18 cellular contexts compared by ENCODE assay signal in the genomic region with DNA sequence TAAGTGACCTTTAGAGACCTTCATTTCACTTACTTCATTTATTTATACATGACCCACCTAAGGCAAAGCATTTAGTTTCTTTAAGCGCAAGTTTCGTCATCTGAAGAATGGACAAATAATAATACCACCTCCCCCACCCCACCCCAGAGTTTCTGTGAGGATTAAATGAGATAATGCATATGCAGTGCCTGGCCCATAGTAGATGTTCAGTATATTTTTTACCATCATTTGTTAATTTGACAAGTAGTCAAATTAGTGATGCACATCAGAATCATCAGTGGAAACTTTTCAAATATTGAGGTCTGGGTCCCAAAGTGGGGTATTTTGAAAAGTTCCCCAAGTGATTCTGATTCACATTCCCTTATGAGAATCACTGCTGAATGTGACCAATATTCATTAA.
DNase-seq lines count a peak whose midpoint lies in the region; ATAC-seq and TF ChIP-seq lines count a peak whose summit lies in the region.
"Had no signal": no experiment of that assay in that cellular context is flagged by ENCODE, and none has a peak within 500 bp of the region (broad histone marks: within the 10 kb centered on the region; RNA-seq: fewer than 3 reads in every experiment).

No MANE protein-coding gene starts in this region.

- ATAC-seq in natural killer cell treated with Interleukin-12 subunit alpha and Interleukin-12 subunit beta and Interleukin-15 and Interleukin-18, amount 100 ng/mL, for 72 hours = no peak
- ATAC-seq in natural killer cell (no peak), naive B cell (ENCODE audit: low read depth in 2 of 2) (no peak), GM19467 (IDR thresholded peaks at IDR 0.05; ENCODE audit: unreplicated experiment) (no peak), left colon (no peak), HG03025 (IDR thresholded peaks at IDR 0.05; ENCODE audit: low FRiP score, unreplicated experiment) (no peak)
- ATAC-seq: Right ventricle myocardium inferior had no signal

- no TSS peak for BruUV-seq in OCI-LY7 (replicated peaks; lab: Mats Ljungman, UMichigan)

- H2AFZ ChIP-seq in OCI-LY7 (ENCODE audit: low read length) = peak overlapping the region; percentile 96; the same call in 1 of the 2 replicates

- H3K4me2 ChIP-seq in OCI-LY7 (ENCODE audit: low read length) = peak overlapping the region; percentile 56

- peaks cover 0 to 7% of the 10 kb centered on the region in 2 donors for H3K27me3 Mint-ChIP-seq in natural killer cell treated with Interleukin-12 subunit alpha and Interleukin-12 subunit beta and Interleukin-15 and Interleukin-18, amount 100 ng/mL, for 72 hours
- peaks cover 0 to 4% of the 10 kb centered on the region in 2 donors for H3K27me3 Mint-ChIP-seq in natural killer cell (ENCODE audit: low read depth in 2 of 2)
- no peaks in the 10 kb centered on the region for H3K27me3 Mint-ChIP-seq in naive B cell
- peaks cover 3% of the 10 kb centered on the region for H3K27me3 Mint-ChIP-seq in activated CD4-positive, alpha-beta T cell treated with anti-CD3 and anti-CD28 coated beads, Interleukin-2, amount 10 ng/mL, durations not matched to agents 24 days and 14 days
- H3K27me3 Mint-ChIP-seq: CD8-positive, alpha-beta memory T cell had no signal

- H3K4me3 Mint-ChIP-seq in natural killer cell treated with Interleukin-12 subunit alpha and Interleukin-12 subunit beta and Interleukin-15 and Interleukin-18, amount 100 ng/mL, for 72 hours = peak overlapping the region; percentile 43
- H3K4me3 Mint-ChIP-seq in natural killer cell = no peak overlapping the region
- peak overlapping the region in 6 of 8 donors; percentile 12 to 59 (median 42) for H3K4me3 Mint-ChIP-seq in naive B cell
- no peak overlapping the region for H3K4me3 Mint-ChIP-seq in activated CD4-positive, alpha-beta T cell treated with anti-CD3 and anti-CD28 coated beads, Interleukin-2, amount 10 ng/mL, durations not matched to agents 24 days and 14 days
- H3K4me3 Mint-ChIP-seq: CD8-positive, alpha-beta memory T cell had no signal

- CTCF ChIA-PET in OCI-LY7 (lab: Charles Lee; ENCODE audit: unreplicated experiment) = interaction anchor here (1.0 to 1.8 kb wide), 5 partner anchors 13 to 285 kb away, joined by 3 to 8 read pairs (median 5); no protein-coding TSS in a partner anchor

- no peaks in the 10 kb centered on the region for H4K20me1 ChIP-seq in OCI-LY7 (ENCODE audit: insufficient read depth, low read length)

- no peaks in the 10 kb centered on the region for H3K9me3 Mint-ChIP-seq in natural killer cell treated with Interleukin-12 subunit alpha and Interleukin-12 subunit beta and Interleukin-15 and Interleukin-18, amount 100 ng/mL, for 72 hours
- no peaks in the 10 kb centered on the region for H3K9me3 Mint-ChIP-seq in natural killer cell
- H3K9me3 Mint-ChIP-seq in naive B cell = no peaks in the 10 kb centered on the region
- peaks cover 13% of the 10 kb centered on the region for H3K9me3 Mint-ChIP-seq in activated CD4-positive, alpha-beta T cell treated with anti-CD3 and anti-CD28 coated beads, Interleukin-2, amount 10 ng/mL, durations not matched to agents 24 days and 14 days
- H3K9me3 Mint-ChIP-seq: CD8-positive, alpha-beta memory T cell had no signal

- H3K79me2 ChIP-seq in OCI-LY7 (ENCODE audit: insufficient read depth, low read depth, low read length) = no peaks in the 10 kb centered on the region

- peaks cover 14% of the 10 kb centered on the region for H3K9me3 ChIP-seq in OCI-LY7 (ENCODE audit: low read length)
- H3K9me3 ChIP-seq: BE2C, Peyer's patch had no signal

- H3K27ac ChIP-seq in OCI-LY7 (ENCODE audit: low read depth, low read length, poor library complexity, severe bottlenecking) = peak overlapping the region; percentile 96
- H3K27ac ChIP-seq: 22Rv1 had no signal

- H3K4me1 Mint-ChIP-seq in natural killer cell treated with Interleukin-12 subunit alpha and Interleukin-12 subunit beta and Interleukin-15 and Interleukin-18, amount 100 ng/mL, for 72 hours (ENCODE audit: low read depth in 2 of 2) = peaks cover 13 to 20% of the 10 kb centered on the region in 2 donors
- H3K4me1 Mint-ChIP-seq in natural killer cell (peaks cover 12 to 13% of the 10 kb centered on the region in 2 donors), naive B cell (peaks cover 54 to 74% (median 61%) of the 10 kb centered on the region in 3 donors)
- peaks cover 26% of the 10 kb centered on the region for H3K4me1 Mint-ChIP-seq in activated CD4-positive, alpha-beta T cell treated with anti-CD3 and anti-CD28 coated beads, Interleukin-2, amount 10 ng/mL, durations not matched to agents 24 days and 14 days

- POLR2A ChIA-PET in OCI-LY7 (lab: Charles Lee) = interaction anchor here (0.7 to 4.5 kb wide), 21 partner anchors 12 to 281 kb away, joined by 3 to 56 read pairs (median 5); a partner anchor contains a TSS

- peak overlapping the region; percentile 16 to 20 for H3K27ac Mint-ChIP-seq in natural killer cell treated with Interleukin-12 subunit alpha and Interleukin-12 subunit beta and Interleukin-15 and Interleukin-18, amount 100 ng/mL, for 72 hours
- H3K27ac Mint-ChIP-seq in natural killer cell (no peak overlapping the region), naive B cell (peak overlapping the region in 4 of 6 donors; percentile 45 to 94 (median 66))
- H3K27ac Mint-ChIP-seq in activated CD4-positive, alpha-beta T cell treated with anti-CD3 and anti-CD28 coated beads, Interleukin-2, amount 10 ng/mL, durations not matched to agents 24 days and 14 days = no peak overlapping the region

- no peaks in the 10 kb centered on the region for H3K9me2 ChIP-seq in OCI-LY7 (ENCODE audit: insufficient read depth, low read length)

- H3K4me3 ChIP-seq in OCI-LY7 (ENCODE audit: low read depth, low read length, poor library complexity, severe bottlenecking) = peak overlapping the region; percentile 31
- H3K4me3 ChIP-seq: Peyer's patch had no signal

- H3K36me3 ChIP-seq in OCI-LY7 (ENCODE audit: insufficient read depth, low read length) = peaks cover 13% of the 10 kb centered on the region
- H3K36me3 ChIP-seq: BE2C, Peyer's patch had no signal

- no peak for TF ChIP-seq CTCF in natural killer cell (IDR thresholded peaks at IDR 0.05)
- TF ChIP-seq CTCF in OCI-LY7 (conservative IDR thresholded peaks at IDR 0.05; ENCODE audit: low read length) = no peak

- peaks cover 86% of the 10 kb centered on the region for H3K4me1 ChIP-seq in OCI-LY7 (ENCODE audit: insufficient read depth, low read length, poor library complexity, severe bottlenecking)
- H3K4me1 ChIP-seq: BE2C had no signal

- DNase-seq in natural killer cell treated with Interleukin-12 subunit alpha and Interleukin-12 subunit beta and Interleukin-15 and Interleukin-18, amount 100 ng/mL, for 72 hours (ENCODE audit: low spot score) = no peak
- DNase-seq in natural killer cell = no peak
- no peak for DNase-seq in OCI-LY7 (ENCODE audit: low spot score)
- DNase-seq in naive B cell = no peak
- DNase-seq in left colon = no peak
- no peak for DNase-seq in activated CD4-positive, alpha-beta T cell treated with anti-CD3 and anti-CD28 coated beads, Interleukin-2, amount 10 ng/mL, durations not matched to agents 24 days and 14 days
- DNase-seq: BE2C; CD8-positive, alpha-beta memory T cell; GF-D8; MV-4-11; NCI-H1417 treated with DMSO at 0.1 percent for 48 hours; NCI-H2029; NCI-H510A; Peyer's patch had no signal

- no peaks in the 10 kb centered on the region for H3K36me3 Mint-ChIP-seq in natural killer cell treated with Interleukin-12 subunit alpha and Interleukin-12 subunit beta and Interleukin-15 and Interleukin-18, amount 100 ng/mL, for 72 hours
- no peaks in the 10 kb centered on the region for H3K36me3 Mint-ChIP-seq in natural killer cell
- H3K36me3 Mint-ChIP-seq in naive B cell = no peaks in the 10 kb centered on the region
- H3K36me3 Mint-ChIP-seq in activated CD4-positive, alpha-beta T cell treated with anti-CD3 and anti-CD28 coated beads, Interleukin-2, amount 10 ng/mL, durations not matched to agents 24 days and 14 days (ENCODE audit: low read depth) = no peaks in the 10 kb centered on the region
- H3K36me3 Mint-ChIP-seq: CD8-positive, alpha-beta memory T cell had no signal

- intact Hi-C loops in natural killer cell (cut with micrococcal nuclease) = no loop called here
- intact Hi-C loops in OCI-LY7 (cut with micrococcal nuclease; ENCODE audit: unreplicated experiment) = loop anchor here (5.0 kb wide), 1 partner anchor 80 kb away; no protein-coding TSS in a partner anchor
- intact Hi-C loops in left colon (cut with DNase I, micrococcal nuclease) = no loop called here
- intact Hi-C loops in activated CD4-positive, alpha-beta T cell treated with anti-CD3 and anti-CD28 coated beads, Interleukin-2, amount 10 ng/mL, durations not matched to agents 24 days and 14 days (cut with micrococcal nuclease) = no loop called here

Comparison
In these comparisons a context has a peak if more than half of its experiments do, and no peak if none do; other contexts are left out.
1. H3K27ac Mint-ChIP-seq: peak in natural killer cell treated with Interleukin-12 subunit alpha and Interleukin-12 subunit beta and Interleukin-15 and Interleukin-18, amount 100 ng/mL, for 72 hours (2 of 2) and naive B cell (4 of 6); none in natural killer cell (0 of 2) and activated CD4-positive, alpha-beta T cell treated with anti-CD3 and anti-CD28 coated beads, Interleukin-2, amount 10 ng/mL, durations not matched to agents 24 days and 14 days (single experiment).
2. H3K4me3 Mint-ChIP-seq: peak in natural killer cell treated with Interleukin-12 subunit alpha and Interleukin-12 subunit beta and Interleukin-15 and Interleukin-18, amount 100 ng/mL, for 72 hours (single experiment) and naive B cell (6 of 8); none in natural killer cell (single experiment) and activated CD4-positive, alpha-beta T cell treated with anti-CD3 and anti-CD28 coated beads, Interleukin-2, amount 10 ng/mL, durations not matched to agents 24 days and 14 days (single experiment).